ENCODE assay signal across 8 cellular contexts in genomic region chr5:139403787-139404483, GRCh38. TPM values are rescaled to one million over a fixed set of nuclear protein-coding genes. Genes with fewer than 3 reads are reported as not detected.
A peak's percentile ranks its signal among the peaks of the same experiment; 100 is the strongest.
DNase-seq lines count a peak whose midpoint lies in the region; ATAC-seq and TF ChIP-seq lines count a peak whose summit lies in the region.

A gene with protein sequence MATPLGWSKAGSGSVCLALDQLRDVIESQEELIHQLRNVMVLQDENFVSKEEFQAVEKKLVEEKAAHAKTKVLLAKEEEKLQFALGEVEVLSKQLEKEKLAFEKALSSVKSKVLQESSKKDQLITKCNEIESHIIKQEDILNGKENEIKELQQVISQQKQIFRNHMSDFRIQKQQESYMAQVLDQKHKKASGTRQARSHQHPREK (minus strand): TSS chr5:139404089. CDS start chr5:139404060, 29 bp downstream.

- TF ChIP-seq POLR2A in erythroblast (IDR thresholded peaks at IDR 0.05; ENCODE audit: low read length): peak; percentile 42

- H3K9me3 ChIP-seq in PC-9 (ENCODE audit: insufficient read depth, low read depth): no peaks in the 10 kb centered on the region
- no peaks in the 10 kb centered on the region for H3K9me3 ChIP-seq in mucosa of stomach (ENCODE audit: control insufficient read depth, low read length)

- peak; percentile 98 for DNase-seq in DMS53 (lab: John Stamatoyannopoulos, UW)
- peak; percentile 99 for DNase-seq in KBM-7
- DNase-seq in PC-9: peak; percentile 91 to 95
- DNase-seq in activated T-cell treated with anti-CD3 and anti-CD28 coated beads, Interleukin-2, amount 50 U/mL, for 4 hours: peak; percentile 97
- peak; percentile 93 to 94 for DNase-seq in erythroblast (lab: John Stamatoyannopoulos, UW)
- peak; percentile 99 for DNase-seq in stimulated activated CD8-positive, alpha-beta memory T cell treated with anti-CD3 and anti-CD28 coated beads, Interleukin-4, amount 100 ng/mL, for 48 hours

- H3K9ac ChIP-seq in mucosa of stomach (ENCODE audit: low read length): peak within 1 kb of the TSS; percentile 54

- H3K4me1 ChIP-seq in PC-9 (replicated peaks; ENCODE audit: insufficient read depth) (peaks cover 15% of the 10 kb centered on the region), mucosa of stomach (ENCODE audit: control insufficient read depth, insufficient read depth, low read length) (peaks cover 14% of the 10 kb centered on the region)

- peak within 1 kb of the TSS; percentile 67 for H3K4me3 ChIP-seq in PC-9
- H3K4me3 ChIP-seq in mucosa of stomach (ENCODE audit: low read length): peak within 1 kb of the TSS; percentile 35

- no peaks in the 10 kb centered on the region for H3K79me2 ChIP-seq in PC-9 (ENCODE audit: low read depth)

- no peaks in the 10 kb centered on the region for H3K9me3 Mint-ChIP-seq in activated T-cell treated with anti-CD3 and anti-CD28 coated beads, Interleukin-2, amount 50 U/mL, for 4 hours

- POLR2A ChIA-PET in PC-9 (lab: Charles Lee; ENCODE audit: unreplicated experiment): interaction anchor here (0.6 kb wide), 2 partner anchors 358 to 1066 kb away, joined by 5 to 24 read pairs; no protein-coding TSS in a partner anchor

- H3K4me3 Mint-ChIP-seq in activated T-cell treated with anti-CD3 and anti-CD28 coated beads, Interleukin-2, amount 50 U/mL, for 4 hours: peak within 1 kb of the TSS; percentile 87

- ATAC-seq in GM21723 (IDR thresholded peaks at IDR 0.05; ENCODE audit: unreplicated experiment): peak; percentile 76
- ATAC-seq in activated T-cell treated with anti-CD3 and anti-CD28 coated beads, Interleukin-2, amount 50 U/mL, for 4 hours: peak; percentile 90 to 94

- no TSS peak for BruUV-seq in PC-9 (replicated peaks; lab: Mats Ljungman, UMichigan)

- H4K20me1 ChIP-seq in PC-9 (ENCODE audit: insufficient read depth): no peaks in the 10 kb centered on the region

- H3K27me3 Mint-ChIP-seq in activated T-cell treated with anti-CD3 and anti-CD28 coated beads, Interleukin-2, amount 50 U/mL, for 4 hours (ENCODE audit: low read depth): no peaks in the 10 kb centered on the region

- no peaks in the 10 kb centered on the region for H3K9me2 ChIP-seq in PC-9 (ENCODE audit: insufficient read depth)

- in situ Hi-C loops in KBM-7 (cut with MboI; ENCODE audit: low pct_unique_long_range_greater_than_20kb, low sequenced_read_pairs): no loop called here

- H3F3A ChIP-seq in PC-9 (ENCODE audit: insufficient read depth, low read depth): peaks cover 8% of the 10 kb centered on the region; the same call in 1 of the 2 replicates

- intact Hi-C loops in PC-9 (cut with micrococcal nuclease; ENCODE audit: unreplicated experiment): no loop called here

- no peaks in the 10 kb centered on the region for H3K36me3 ChIP-seq in PC-9 (ENCODE audit: low read depth)
- no peaks in the 10 kb centered on the region for H3K36me3 ChIP-seq in mucosa of stomach (ENCODE audit: control insufficient read depth, insufficient read depth, low read length)

- H3K4me1 Mint-ChIP-seq in activated T-cell treated with anti-CD3 and anti-CD28 coated beads, Interleukin-2, amount 50 U/mL, for 4 hours (ENCODE audit: low read depth): peaks cover 39% of the 10 kb centered on the region

- peaks cover 4% of the 10 kb centered on the region for H3K36me3 Mint-ChIP-seq in activated T-cell treated with anti-CD3 and anti-CD28 coated beads, Interleukin-2, amount 50 U/mL, for 4 hours (ENCODE audit: insufficient read depth)

- H3K27ac ChIP-seq in PC-9: peak within 1 kb of the TSS; percentile 78

- CTCF ChIA-PET in PC-9 (lab: Charles Lee): no interaction called here

- H2AFZ ChIP-seq in PC-9: peak within 1 kb of the TSS; percentile 76

- H3K27me3 ChIP-seq in PC-9 (ENCODE audit: insufficient read depth, low read depth): no peaks in the 10 kb centered on the region
- no peaks in the 10 kb centered on the region for H3K27me3 ChIP-seq in mucosa of stomach (ENCODE audit: control insufficient read depth, insufficient read depth, low read length)

- no peak for TF ChIP-seq CTCF in PC-9 (conservative IDR thresholded peaks at IDR 0.05)

- peak within 1 kb of the TSS; percentile 95 for H3K4me2 ChIP-seq in PC-9

RNA-seq across cellular contexts. Expression of the gene that starts here (rescaled TPM):
- total RNA-seq in PC-9 (2021): 6.5 and 9.6 TPM in 2 replicates
- 1 to 10 TPM; 2.4 to 3.6 (median 2.6) TPM for total RNA-seq in activated T-cell treated with anti-CD3 and anti-CD28 coated beads, Interleukin-2, amount 50 U/mL, for 4 hours

Comparison
In these comparisons a context has a peak if more than half of its experiments do, and no peak if none do; other contexts are left out.
1. Peak in every context shown above with its lines: DNase-seq, ATAC-seq, H3K4me3 ChIP-seq and H3K27ac ChIP-seq.